8 cellular contexts compared by ENCODE assay signal in genomic region chr17:8631554-8631877, GRCh38. TPM values are rescaled to one million over a fixed set of nuclear protein-coding genes. Genes with fewer than 3 reads are reported as not detected.
DNase-seq lines count a peak whose midpoint lies in the region; ATAC-seq and TF ChIP-seq lines count a peak whose summit lies in the region.

No MANE protein-coding gene starts in this region.

- peaks cover 0 to 13% of the 10 kb centered on the region in 2 donors for H3K4me1 ChIP-seq in thyroid gland

- 0 to 1% methylated on average over 13 of the region's 13 CpGs for WGBS in thyroid gland, 2 donors

- intact Hi-C loops in thyroid gland (cut with DNase I) = no loop called here

- H3K4me3 ChIP-seq in kidney epithelial cell (ENCODE audit: low read depth, low read length) = peak overlapping the region; percentile 73
- peak overlapping the region; percentile 19 to 87 (median 53) for H3K4me3 ChIP-seq in thyroid gland (replicated peaks in 1 of 3)

- DNase-seq in activated T-cell treated with anti-CD3 and anti-CD28 coated beads, Interleukin-2, amount 50 U/mL, for 24 hours = no peak
- DNase-seq in activated T-cell treated with anti-CD3 and anti-CD28 coated beads for 4 hours (no peak), kidney epithelial cell (ENCODE audit: low read depth) (no peak), thyroid gland (no peak)
- no peak for DNase-seq in activated naive CD8-positive, alpha-beta T cell treated with anti-CD3 and anti-CD28 coated beads, Interleukin-2, amount 50 U/mL, for 24 hours
- DNase-seq in central memory CD4-positive, alpha-beta T cell = no peak

- H3K4me3 Mint-ChIP-seq in activated T-cell treated with anti-CD3 and anti-CD28 coated beads, Interleukin-2, amount 50 U/mL, for 24 hours = peak overlapping the region; percentile 94
- peak overlapping the region; percentile 87 for H3K4me3 Mint-ChIP-seq in activated naive CD8-positive, alpha-beta T cell treated with anti-CD3 and anti-CD28 coated beads, Interleukin-2, amount 50 U/mL, for 24 hours

- peaks cover 69% of the 10 kb centered on the region for H3K27me3 Mint-ChIP-seq in activated T-cell treated with anti-CD3 and anti-CD28 coated beads, Interleukin-2, amount 50 U/mL, for 24 hours
- H3K27me3 Mint-ChIP-seq in activated naive CD8-positive, alpha-beta T cell treated with anti-CD3 and anti-CD28 coated beads, Interleukin-2, amount 50 U/mL, for 24 hours = peaks cover 66% of the 10 kb centered on the region

- no peaks in the 10 kb centered on the region for H3K9me3 Mint-ChIP-seq in activated T-cell treated with anti-CD3 and anti-CD28 coated beads, Interleukin-2, amount 50 U/mL, for 24 hours
- H3K9me3 Mint-ChIP-seq in activated naive CD8-positive, alpha-beta T cell treated with anti-CD3 and anti-CD28 coated beads, Interleukin-2, amount 50 U/mL, for 24 hours = no peaks in the 10 kb centered on the region

- no peak for TF ChIP-seq POLR2A in thyroid gland (IDR thresholded peaks at IDR 0.05)

- peak overlapping the region; percentile 72 to 95 (median 83) for H3K27ac ChIP-seq in thyroid gland

- peak overlapping the region; percentile 18 for H3K27ac Mint-ChIP-seq in activated T-cell treated with anti-CD3 and anti-CD28 coated beads, Interleukin-2, amount 50 U/mL, for 24 hours
- H3K27ac Mint-ChIP-seq in activated naive CD8-positive, alpha-beta T cell treated with anti-CD3 and anti-CD28 coated beads, Interleukin-2, amount 50 U/mL, for 24 hours = no peak overlapping the region

- TF ChIP-seq CTCF in kidney epithelial cell (IDR thresholded peaks at IDR 0.05; ENCODE audit: insufficient read depth, low read length, poor library complexity, severe bottlenecking) = no peak
- TF ChIP-seq CTCF in thyroid gland (IDR thresholded peaks at IDR 0.05) = no peak

- H3K36me3 Mint-ChIP-seq in activated T-cell treated with anti-CD3 and anti-CD28 coated beads, Interleukin-2, amount 50 U/mL, for 24 hours (ENCODE audit: low read depth) = peaks cover 3% of the 10 kb centered on the region
- H3K36me3 Mint-ChIP-seq in activated naive CD8-positive, alpha-beta T cell treated with anti-CD3 and anti-CD28 coated beads, Interleukin-2, amount 50 U/mL, for 24 hours (ENCODE audit: low read depth) = no peaks in the 10 kb centered on the region

- H3K27me3 ChIP-seq in kidney epithelial cell (ENCODE audit: control insufficient read depth, insufficient read depth, low read length) (no peaks in the 10 kb centered on the region), thyroid gland (no peaks in the 10 kb centered on the region)

- ATAC-seq in activated naive CD8-positive, alpha-beta T cell treated with anti-CD3 and anti-CD28 coated beads, Interleukin-2, amount 50 U/mL, for 24 hours = no peak
- ATAC-seq in GM18502 (IDR thresholded peaks at IDR 0.05; ENCODE audit: poor library complexity, unreplicated experiment) (no peak), HG03175 (IDR thresholded peaks at IDR 0.05; ENCODE audit: unreplicated experiment) (no peak)

- H3K36me3 ChIP-seq in kidney epithelial cell (ENCODE audit: control insufficient read depth, insufficient read depth, low read length) = no peaks in the 10 kb centered on the region
- no peaks in the 10 kb centered on the region for H3K36me3 ChIP-seq in thyroid gland

- H3K4me1 Mint-ChIP-seq in activated T-cell treated with anti-CD3 and anti-CD28 coated beads, Interleukin-2, amount 50 U/mL, for 24 hours (ENCODE audit: low read depth) = peaks cover 14% of the 10 kb centered on the region
- peaks cover 11% of the 10 kb centered on the region for H3K4me1 Mint-ChIP-seq in activated naive CD8-positive, alpha-beta T cell treated with anti-CD3 and anti-CD28 coated beads, Interleukin-2, amount 50 U/mL, for 24 hours

- H3K9me3 ChIP-seq in thyroid gland = no peaks in the 10 kb centered on the region

RNA-seq across cellular contexts. Expression of gene MYH10, which starts 1.0 kb away (rescaled TPM):
- total RNA-seq in kidney epithelial cell (65.9 and 90.5 TPM in 2 replicates), thyroid gland (10 to 100 TPM; 40.8 to 72.2 (median 44.2) TPM)
